Comparison of ENCODE assay signal across 23 cellular contexts in the genomic region with DNA sequence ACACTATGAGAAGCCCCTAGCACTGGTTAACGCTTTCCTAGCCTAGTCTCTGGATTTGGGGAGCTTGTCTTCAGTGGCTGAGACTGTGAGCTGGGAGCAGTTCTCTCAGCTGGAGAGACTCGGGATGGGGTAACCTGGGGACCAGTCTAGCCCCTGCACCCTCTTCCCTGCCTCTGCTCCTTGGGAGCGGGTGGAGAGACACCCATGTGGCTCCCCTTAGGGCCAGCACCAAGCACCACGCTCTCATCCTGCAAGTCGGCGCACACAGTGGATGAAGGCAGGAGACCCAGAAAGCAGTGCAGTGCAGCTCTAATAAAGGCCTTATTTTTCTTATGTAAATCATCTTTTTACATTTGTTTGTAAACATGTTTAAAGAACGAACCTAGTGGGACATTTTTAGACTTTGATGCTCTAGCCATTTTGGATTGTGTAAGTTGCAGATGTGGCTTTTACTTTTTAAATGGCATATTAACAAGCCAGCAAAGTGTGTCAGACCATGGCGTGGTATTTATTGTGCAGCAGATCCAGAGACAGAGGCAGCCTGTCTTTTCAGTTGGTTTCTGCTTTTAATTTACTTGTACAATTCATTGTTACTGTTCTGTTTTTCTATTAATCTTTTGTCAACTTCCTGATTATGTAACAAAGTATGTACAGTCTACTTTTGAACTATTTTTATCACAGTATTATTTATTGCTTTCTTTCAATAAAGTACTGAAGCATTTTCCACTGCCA. TPM values are rescaled to one million over a fixed set of nuclear protein-coding genes. Genes with fewer than 3 reads are reported as not detected.
DNase-seq lines count a peak whose midpoint lies in the region; ATAC-seq and TF ChIP-seq lines count a peak whose summit lies in the region.
"Had no signal": no experiment of that assay in that cellular context is flagged by ENCODE, and none has a peak within 500 bp of the region (broad histone marks: within the 10 kb centered on the region; RNA-seq: fewer than 3 reads in every experiment).

No MANE protein-coding gene starts in this region.

- H3K36me3 Mint-ChIP-seq in T-helper 17 cell (ENCODE audit: low read depth) = peaks cover 7% of the 10 kb centered on the region

- POLR2A ChIA-PET in AG04450 (lab: Yijun Ruan, JAX) = no interaction called here

- DNase-seq in AG04450 (ENCODE audit: low read depth, low spot score) = no peak
- DNase-seq in adrenal gland = peak in 1 of 7 donors; percentile 51
- DNase-seq in fibroblast of lung (ENCODE audit: low read depth in 2 of 2) = no peak
- no peak for DNase-seq in sigmoid colon
- DNase-seq in T-helper 17 cell = no peak
- no peak for DNase-seq in GOT3 (lab: John Stamatoyannopoulos, UW)
- DNase-seq in body of pancreas = no peak
- DNase-seq: activated CD4-positive, alpha-beta T cell treated with anti-CD3 and anti-CD28 coated beads, Interleukin-2, amount 50 U/mL, for 1 hour; activated naive CD4-positive, alpha-beta T cell treated with Interleukin-2 at 50 U/mL for 16 hours; activated T-cell treated with anti-CD3 and anti-CD28 coated beads, Interleukin-2, amount 50 U/mL, for 48 hours; CD4-positive, alpha-beta memory T cell; EL; midbrain; natural killer cell; NCI-H1092 treated with DMSO at 0.1 percent for 48 hours; NCI-H187 treated with DMSO at 0.1 percent for 48 hours; NCI-H524 treated with DMSO at 0.1 percent for 48 hours; PC-9; SHP77; T-helper 9 cell had no signal

- peaks cover 5% of the 10 kb centered on the region for H3K4me1 Mint-ChIP-seq in T-helper 17 cell
- H3K4me1 Mint-ChIP-seq: CD4-positive, alpha-beta memory T cell; natural killer cell had no signal

- H3K9me3 ChIP-seq in AG04450 (ENCODE audit: control insufficient read depth, insufficient read depth, low read length) (no peaks in the 10 kb centered on the region), adrenal gland (replicated peaks in 1 of 3) (no peaks in the 10 kb centered on the region), fibroblast of lung (ENCODE audit: control insufficient read depth, insufficient read depth, low read depth, low read length) (no peaks in the 10 kb centered on the region), sigmoid colon (no peaks in the 10 kb centered on the region), T-helper 17 cell (ENCODE audit: control insufficient read depth, low read length, poor library complexity, severe bottlenecking) (no peaks in the 10 kb centered on the region), body of pancreas (no peaks in the 10 kb centered on the region)
- H3K9me3 ChIP-seq: right atrium auricular region had no signal

- ATAC-seq in T-helper 17 cell (no peak), HG03442 (IDR thresholded peaks at IDR 0.05; ENCODE audit: unreplicated experiment) (no peak), body of pancreas (no peak)
- ATAC-seq: natural killer cell had no signal

- CTCF ChIA-PET in AG04450 (lab: Charles Lee) = no interaction called here

- no peaks in the 10 kb centered on the region for H3K27me3 Mint-ChIP-seq in T-helper 17 cell
- H3K27me3 Mint-ChIP-seq: CD4-positive, alpha-beta memory T cell had no signal

- no peak overlapping the region for H3K27ac Mint-ChIP-seq in T-helper 17 cell
- H3K27ac Mint-ChIP-seq: natural killer cell had no signal

- WGBS in adrenal gland, 4 donors = 78 to 84% (median 79%) methylated on average over 8 of the region's 8 CpGs
- WGBS in sigmoid colon, 2 donors = 85 to 95% methylated on average over 8 of the region's 8 CpGs
- WGBS in body of pancreas, 2 donors = 81 to 89% methylated on average over 8 of the region's 8 CpGs

- H3K36me3 ChIP-seq in adrenal gland (replicated peaks in 1 of 2) = peaks cover 0 to 9% of the 10 kb centered on the region in 2 donors
- peaks cover 6% of the 10 kb centered on the region for H3K36me3 ChIP-seq in fibroblast of lung (ENCODE audit: control insufficient read depth, insufficient read depth, low read length)
- peaks cover 0 to 9% (median 3%) of the 10 kb centered on the region in 4 donors for H3K36me3 ChIP-seq in sigmoid colon
- peaks cover 4 to 5% of the 10 kb centered on the region in 2 donors for H3K36me3 ChIP-seq in body of pancreas (replicated peaks in 1 of 2; ENCODE audit: insufficient read depth in 1 of 2, low read depth in 2 of 2)

- H4K20me1 ChIP-seq in fibroblast of lung (ENCODE audit: control insufficient read depth, extremely low read depth, insufficient read depth, low read length) = no peaks in the 10 kb centered on the region

- no peak overlapping the region for H3K4me3 ChIP-seq in AG04450 (ENCODE audit: low read depth, low read length)
- no peak overlapping the region for H3K4me3 ChIP-seq in adrenal gland
- H3K4me3 ChIP-seq in fibroblast of lung (replicated peaks in 1 of 4; ENCODE audit: control extremely low read depth in 1 of 4, insufficient read depth in 1 of 4, low read depth in 3 of 4, low read length in 4 of 4) = no peak overlapping the region
- no peak overlapping the region for H3K4me3 ChIP-seq in sigmoid colon
- no peak overlapping the region for H3K4me3 ChIP-seq in body of pancreas
- H3K4me3 ChIP-seq: coronary artery, PC-9, right atrium auricular region had no signal

- no peak for TF ChIP-seq POLR2A in adrenal gland (IDR thresholded peaks at IDR 0.05)
- no peak for TF ChIP-seq POLR2A in sigmoid colon (IDR thresholded peaks at IDR 0.05)
- TF ChIP-seq POLR2A in body of pancreas (IDR thresholded peaks at IDR 0.05) = no peak

- H3K27ac ChIP-seq in AG04450 (ENCODE audit: low read depth, low read length) (peak overlapping the region; percentile 12), adrenal gland (peak overlapping the region in 3 of 5 donors; percentile 13 to 33 (median 14)), fibroblast of lung (ENCODE audit: insufficient read depth, low read length) (peak overlapping the region; percentile 54), sigmoid colon (peak overlapping the region; percentile 38 to 81 (median 62)), body of pancreas (no peak overlapping the region)
- H3K27ac ChIP-seq: coronary artery, PC-9, right atrium auricular region had no signal

- TF ChIP-seq EP300 in sigmoid colon (IDR thresholded peaks at IDR 0.05) = no peak

- intact Hi-C loops in adrenal gland (cut with DNase I) (no loop called here), sigmoid colon (cut with DNase I) (no loop called here), body of pancreas (cut with DNase I) (no loop called here)

- no peak for TF ChIP-seq CTCF in AG04450 (IDR thresholded peaks at IDR 0.05; ENCODE audit: low read depth, low read length)
- TF ChIP-seq CTCF in adrenal gland (IDR thresholded peaks at IDR 0.05) = no peak
- TF ChIP-seq CTCF in fibroblast of lung (conservative IDR thresholded peaks at IDR 0.05 in 1 of 2, IDR thresholded peaks at IDR 0.05 in 1 of 2; ENCODE audit: low read depth in 1 of 2, low read length in 2 of 2) = no peak
- TF ChIP-seq CTCF in sigmoid colon (IDR thresholded peaks at IDR 0.05) = no peak
- no peak for TF ChIP-seq CTCF in body of pancreas (IDR thresholded peaks at IDR 0.05)

- H2AFZ ChIP-seq in fibroblast of lung (ENCODE audit: low read length) = no peak overlapping the region
- H2AFZ ChIP-seq: PC-9 had no signal

- peaks cover 2% of the 10 kb centered on the region for H3K79me2 ChIP-seq in fibroblast of lung (ENCODE audit: control insufficient read depth, insufficient read depth, low read length)

- no peak overlapping the region for H3K4me2 ChIP-seq in fibroblast of lung (ENCODE audit: extremely low read depth, insufficient read depth, low read length)
- H3K4me2 ChIP-seq: PC-9 had no signal

- H3K27me3 ChIP-seq in AG04450 (ENCODE audit: control insufficient read depth, insufficient read depth, low read length) (no peaks in the 10 kb centered on the region), adrenal gland (no peaks in the 10 kb centered on the region), fibroblast of lung (ENCODE audit: control insufficient read depth, insufficient read depth, low read length) (no peaks in the 10 kb centered on the region), sigmoid colon (no peaks in the 10 kb centered on the region), body of pancreas (no peaks in the 10 kb centered on the region)
- H3K27me3 ChIP-seq: right atrium auricular region had no signal

- H3K4me3 Mint-ChIP-seq in T-helper 17 cell = no peak overlapping the region
- H3K4me3 Mint-ChIP-seq: CD4-positive, alpha-beta memory T cell; natural killer cell had no signal

- H3K9ac ChIP-seq in fibroblast of lung (ENCODE audit: insufficient read depth, low read length) = no peak overlapping the region

- H3K4me1 ChIP-seq in adrenal gland (replicated peaks in 1 of 2) = peaks cover 12 to 16% of the 10 kb centered on the region in 2 donors
- peaks cover 8% of the 10 kb centered on the region for H3K4me1 ChIP-seq in fibroblast of lung (ENCODE audit: control insufficient read depth, extremely low read depth, insufficient read depth, low read length)
- H3K4me1 ChIP-seq in sigmoid colon = peaks cover 0 to 36% (median 31%) of the 10 kb centered on the region in 4 donors
- no peaks in the 10 kb centered on the region for H3K4me1 ChIP-seq in body of pancreas
- H3K4me1 ChIP-seq: right atrium auricular region had no signal

RNA-seq across cellular contexts. Expression of gene CTTN, which starts 14.5 kb away (rescaled TPM):
- polyA plus RNA-seq in AG04450 (2011; rRNA removed) (180 and 192 TPM in 2 replicates), adrenal gland (100 to 1,000 TPM; 157 to 333 (median 254) TPM), fibroblast of lung (198 and 210 TPM in 2 replicates), sigmoid colon (100 to 1,000 TPM in 2 of 3 donors, 10 to 100 TPM in 1; 87.1 to 152 (median 102) TPM)
- polyA minus RNA-seq in AG04450 (2011; rRNA and poly(A)+ RNA removed) = 252 and 257 TPM in 2 replicates
- total RNA-seq in adrenal gland (100 to 1,000 TPM; 190 to 419 (median 311) TPM), fibroblast of lung (378 and 428 TPM in 2 replicates), sigmoid colon (100 to 1,000 TPM; 128 to 312 (median 157) TPM), T-helper 17 cell (10 to 100 TPM in 1 of 2 donors, 1 to 10 TPM in 1; 3.1 to 52.3 TPM), body of pancreas (100 to 1,000 TPM; 126 to 197 TPM)
- polyA plus RNA-seq in fibroblast of lung (2012) = 279 and 284 TPM in 2 replicates
- polyA minus RNA-seq in fibroblast of lung (ENCODE audit: low replicate concordance) = 222 and 235 TPM in 2 replicates

Comparison
In these comparisons a context has a peak if more than half of its experiments do, and no peak if none do; other contexts are left out.
1. H3K27ac ChIP-seq: peak in AG04450 (single experiment), adrenal gland (3 of 5), fibroblast of lung (single experiment) and sigmoid colon (4 of 4); none in body of pancreas (0 of 4).